Comparison of ENCODE assay signal across 12 cellular contexts in genomic region chr16:83802559-83802958, GRCh38. TPM values are rescaled to one million over a fixed set of nuclear protein-coding genes. Genes with fewer than 3 reads are reported as not detected.
DNase-seq lines count a peak whose midpoint lies in the region; ATAC-seq and TF ChIP-seq lines count a peak whose summit lies in the region.
"Had no signal": no experiment of that assay in that cellular context is flagged by ENCODE, and none has a peak within 500 bp of the region (broad histone marks: within the 10 kb centered on the region; RNA-seq: fewer than 3 reads in every experiment).

No MANE protein-coding gene starts in this region.

- H3K27ac Mint-ChIP-seq in CD14-positive monocyte: peak overlapping the region; percentile 71 to 82 (median 80)
- H3K27ac Mint-ChIP-seq: activated naive CD8-positive, alpha-beta T cell treated with anti-CD3 and anti-CD28 coated beads, Interleukin-2, amount 10 ng/mL, durations not matched to agents 7 days and 5 days had no signal

- H3K4me1 Mint-ChIP-seq in CD14-positive monocyte: peaks cover 52% of the 10 kb centered on the region

- peak overlapping the region; percentile 48 to 77 for H3K4me3 Mint-ChIP-seq in CD14-positive monocyte
- H3K4me3 Mint-ChIP-seq: activated naive CD8-positive, alpha-beta T cell treated with anti-CD3 and anti-CD28 coated beads, Interleukin-2, amount 10 ng/mL, durations not matched to agents 7 days and 5 days had no signal

- H3K27me3 Mint-ChIP-seq in CD14-positive monocyte (ENCODE audit: low read depth in 3 of 3): peaks cover 0 to 4% (median 3%) of the 10 kb centered on the region in 3 donors

- H3K9me3 Mint-ChIP-seq in CD14-positive monocyte: peaks cover 0 to 5% (median 2%) of the 10 kb centered on the region in 7 donors

- no peak for TF ChIP-seq CTCF in CD14-positive monocyte (IDR thresholded peaks at IDR 0.05)
- no peak for TF ChIP-seq CTCF in VCaP (conservative IDR thresholded peaks at IDR 0.05)
- TF ChIP-seq CTCF in right atrium auricular region (IDR thresholded peaks at IDR 0.05): no peak

- peaks cover 2 to 9% of the 10 kb centered on the region in 2 donors for H3K36me3 Mint-ChIP-seq in CD14-positive monocyte
- H3K36me3 Mint-ChIP-seq: activated naive CD8-positive, alpha-beta T cell treated with anti-CD3 and anti-CD28 coated beads, Interleukin-2, amount 10 ng/mL, durations not matched to agents 7 days and 5 days had no signal

- peaks cover 0 to 18% of the 10 kb centered on the region in 2 donors for H3K4me1 ChIP-seq in right atrium auricular region
- H3K4me1 ChIP-seq in skeletal muscle satellite cell (ENCODE audit: control insufficient read depth, insufficient read depth, low read length): peaks cover 5% of the 10 kb centered on the region

- no peak for ATAC-seq in HG03457 (IDR thresholded peaks at IDR 0.05; ENCODE audit: unreplicated experiment)

- H3K4me2 ChIP-seq in skeletal muscle satellite cell (ENCODE audit: low read length): peak overlapping the region; percentile 71
- H3K4me2 ChIP-seq: KMS-11 had no signal

- H3K9ac ChIP-seq in skeletal muscle satellite cell (ENCODE audit: low read depth, low read length): peak overlapping the region; percentile 65
- H3K9ac ChIP-seq: KMS-11 had no signal

- H3K9me3 ChIP-seq in right atrium auricular region (no peaks in the 10 kb centered on the region), skeletal muscle satellite cell (replicated peaks; ENCODE audit: low read length) (no peaks in the 10 kb centered on the region)

- intact Hi-C loops in CD14-positive monocyte (cut with micrococcal nuclease): no loop called here

- no peak for DNase-seq in CD14-positive monocyte (ENCODE audit: low spot score)
- no peak for DNase-seq in right atrium auricular region (ENCODE audit: low spot score)
- DNase-seq in glomerular visceral epithelial cell (ENCODE audit: extremely low spot score): no peak
- DNase-seq in activated T-cell treated with anti-CD3 and anti-CD28 coated beads, Interleukin-2, amount 50 U/mL, for 1 hour: no peak
- no peak for DNase-seq in NCI-H345 treated with DMSO at 0.1 percent for 48 hours (lab: John Stamatoyannopoulos, UW; ENCODE audit: unreplicated experiment)
- DNase-seq: activated CD4-positive, alpha-beta T cell treated with anti-CD3 and anti-CD28 coated beads, Interleukin-2, amount 50 U/mL, for 1 hour; activated naive CD8-positive, alpha-beta T cell treated with anti-CD3 and anti-CD28 coated beads, Interleukin-2, amount 10 ng/mL, durations not matched to agents 7 days and 5 days; NCI-H2227 treated with DMSO at 0.1 percent for 48 hours had no signal

- H3K4me3 ChIP-seq in right atrium auricular region: peak overlapping the region in 1 of 2 donors; percentile 32
- peak overlapping the region; percentile 58 for H3K4me3 ChIP-seq in skeletal muscle satellite cell (ENCODE audit: low read length)

- no peaks in the 10 kb centered on the region for H3K27me3 ChIP-seq in right atrium auricular region
- H3K27me3 ChIP-seq in skeletal muscle satellite cell (ENCODE audit: control insufficient read depth, insufficient read depth, low read length): no peaks in the 10 kb centered on the region

- H3K36me3 ChIP-seq in right atrium auricular region (no peaks in the 10 kb centered on the region), skeletal muscle satellite cell (ENCODE audit: insufficient read depth, low read length) (no peaks in the 10 kb centered on the region)

- H3K27ac ChIP-seq in VCaP (peak overlapping the region; percentile 97), right atrium auricular region (peak overlapping the region; percentile 8 to 46)
- H3K27ac ChIP-seq: KMS-11 had no signal

RNA-seq across cellular contexts. Expression of gene HSBP1, which starts 5.2 kb away (rescaled TPM):
- 100 to 1,000 TPM; 178 to 194 TPM for polyA plus RNA-seq in CD14-positive monocyte
- total RNA-seq in right atrium auricular region: 10 to 100 TPM; 10.7 to 30.5 TPM
- 20.0 and 21.8 TPM in 2 replicates for total RNA-seq in skeletal muscle satellite cell (2012; rRNA removed)
